Comparison of ENCODE assay signal across 16 cellular contexts in the genomic region with DNA sequence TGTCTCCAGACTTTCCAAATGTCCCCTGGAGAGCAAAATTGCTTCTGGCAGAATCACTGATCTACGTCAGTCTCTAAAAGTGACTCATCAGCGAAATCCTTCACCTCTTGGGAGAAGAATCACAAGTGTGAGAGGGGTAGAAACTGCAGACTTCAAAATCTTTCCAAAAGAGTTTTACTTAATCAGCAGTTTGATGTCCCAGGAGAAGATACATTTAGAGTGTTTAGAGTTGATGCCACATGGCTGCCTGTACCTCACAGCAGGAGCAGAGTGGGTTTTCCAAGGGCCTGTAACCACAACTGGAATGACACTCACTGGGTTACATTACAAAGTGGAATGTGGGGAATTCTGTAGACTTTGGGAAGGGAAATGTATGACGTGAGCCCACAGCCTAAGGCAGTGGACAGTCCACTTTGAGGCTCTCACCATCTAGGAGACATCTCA. TPM values are rescaled to one million over a fixed set of nuclear protein-coding genes. Genes with fewer than 3 reads are reported as not detected.
DNase-seq lines count a peak whose midpoint lies in the region; FAIRE-seq and TF ChIP-seq lines count a peak whose summit lies in the region.
"Had no signal": no experiment of that assay in that cellular context is flagged by ENCODE, and none has a peak within 500 bp of the region (broad histone marks: within the 10 kb centered on the region; RNA-seq: fewer than 3 reads in every experiment).

No MANE protein-coding gene starts in this region.

- H3K9me3 ChIP-seq in right atrium auricular region = no peaks in the 10 kb centered on the region
- H3K9me3 ChIP-seq: HAP-1 had no signal

- FAIRE-seq in frontal cortex (lab: Jason Lieb, UNC) = no peak

- peaks cover 0 to 3% of the 10 kb centered on the region in 2 donors for H3K27me3 ChIP-seq in right atrium auricular region

- no peak overlapping the region for H3K27ac ChIP-seq in right atrium auricular region
- H3K27ac ChIP-seq: skin epidermis had no signal

- H3K36me3 ChIP-seq in right atrium auricular region = no peaks in the 10 kb centered on the region
- H3K36me3 ChIP-seq: HAP-1 had no signal

- no peak for TF ChIP-seq CTCF in AG10803 (conservative IDR thresholded peaks at IDR 0.05; ENCODE audit: low read length)
- no peak for TF ChIP-seq CTCF in GM20000 (IDR thresholded peaks at IDR 0.05; ENCODE audit: extremely low read depth, missing control alignments)
- TF ChIP-seq CTCF in right atrium auricular region (IDR thresholded peaks at IDR 0.05) = no peak
- TF ChIP-seq CTCF in GM10266 (IDR thresholded peaks at IDR 0.05; ENCODE audit: control insufficient read depth, insufficient read depth, low read depth, missing control alignments) = no peak

- H3K4me3 ChIP-seq in AG10803 (ENCODE audit: low read length) = no peak overlapping the region
- no peak overlapping the region for H3K4me3 ChIP-seq in right atrium auricular region
- H3K4me3 ChIP-seq: HAP-1, skin epidermis had no signal

- peak; percentile 43 for DNase-seq in AG10803 (ENCODE audit: low read depth)
- DNase-seq in HS-5 (ENCODE audit: low read depth) = peak; percentile 33
- peak; percentile 3 for DNase-seq in amniotic epithelial cell (ENCODE audit: low read depth)
- peak; percentile 45 for DNase-seq in glomerular visceral epithelial cell (ENCODE audit: extremely low spot score)
- DNase-seq in GM20000 (ENCODE audit: low spot score) = no peak
- DNase-seq in frontal cortex (ENCODE audit: low spot score in 2 of 2) = no peak
- DNase-seq in right atrium auricular region (ENCODE audit: low spot score) = no peak
- DNase-seq in GM10266 (ENCODE audit: extremely low spot score) = no peak
- DNase-seq: activated T-cell treated with anti-CD3 and anti-CD28 coated beads for 4 hours; central memory CD4-positive, alpha-beta T cell; midbrain; NCI-H526 treated with DMSO at 0.1 percent for 48 hours; nucleus accumbens had no signal

- no peaks in the 10 kb centered on the region for H3K4me1 ChIP-seq in right atrium auricular region
- H3K4me1 ChIP-seq: HAP-1 had no signal

RNA-seq across cellular contexts. Expression of a gene that starts 6.2 kb away (rescaled TPM):
- total RNA-seq in frontal cortex (not detected), right atrium auricular region (not detected)
- total RNA-seq: activated naive CD4-positive, alpha-beta T cell treated with anti-CD3 and anti-CD28 coated beads, Interleukin-2, amount 50 U/mL, for 72 hours had no signal

RNA-seq across cellular contexts. Expression of a gene that starts 14.2 kb away (rescaled TPM):
- total RNA-seq in frontal cortex = not detected
- not detected for total RNA-seq in right atrium auricular region
- total RNA-seq: activated naive CD4-positive, alpha-beta T cell treated with anti-CD3 and anti-CD28 coated beads, Interleukin-2, amount 50 U/mL, for 72 hours had no signal

RNA-seq across cellular contexts. Expression of a gene that starts 53.1 kb away (rescaled TPM):
- total RNA-seq in frontal cortex = not detected
- not detected for total RNA-seq in right atrium auricular region
- total RNA-seq: activated naive CD4-positive, alpha-beta T cell treated with anti-CD3 and anti-CD28 coated beads, Interleukin-2, amount 50 U/mL, for 72 hours had no signal

Comparison
In these comparisons a context has a peak if more than half of its experiments do, and no peak if none do; other contexts are left out.
1. DNase-seq: peak in AG10803 (single experiment), HS-5 (single experiment), amniotic epithelial cell (single experiment) and glomerular visceral epithelial cell (single experiment); none in GM20000 (single experiment), frontal cortex (0 of 2), right atrium auricular region (single experiment) and GM10266 (single experiment).